7 cellular contexts compared by ENCODE assay signal in genomic region chr16:68310441-68311315, GRCh38. TPM values are rescaled to one million over a fixed set of nuclear protein-coding genes. Genes with fewer than 3 reads are reported as not detected.
A peak's percentile ranks its signal among the peaks of the same experiment; 100 is the strongest.
DNase-seq lines count a peak whose midpoint lies in the region; ATAC-seq, FAIRE-seq and TF ChIP-seq lines count a peak whose summit lies in the region.

Gene PRMT7 (plus strand): TSS chr16:68311019. CDS start chr16:68315980, 4,961 bp downstream.
Gene SLC7A6OS (minus strand): TSS chr16:68310946. CDS start chr16:68310926, 20 bp downstream.

- H3K36me3 ChIP-seq in astrocyte (ENCODE audit: insufficient read depth, low read length) = peaks cover 8% of the 10 kb centered on the region

- no peaks in the 10 kb centered on the region for H3K27me3 ChIP-seq in astrocyte (ENCODE audit: insufficient read depth, low read length)

- peak within 1 kb of the TSS; percentile 93 for H3K9ac ChIP-seq in astrocyte (ENCODE audit: low read length)

- H3K4me3 ChIP-seq in astrocyte (ENCODE audit: insufficient read depth, low read depth, low read length) = peak within 1 kb of the TSS; percentile 92

- no peak for FAIRE-seq in astrocyte (lab: Jason Lieb, UNC)

- no peaks in the 10 kb centered on the region for H3K9me3 Mint-ChIP-seq in astrocyte (ENCODE audit: unreplicated experiment)

- peak within 1 kb of the TSS; percentile 77 for H3K27ac ChIP-seq in astrocyte (ENCODE audit: low read depth, low read length)

- peaks cover 13% of the 10 kb centered on the region for H4K20me1 ChIP-seq in astrocyte (ENCODE audit: insufficient read depth, low read length)

- peaks cover 6% of the 10 kb centered on the region for H3K36me3 Mint-ChIP-seq in astrocyte (ENCODE audit: low read depth, unreplicated experiment)

- H3K4me1 Mint-ChIP-seq in astrocyte (ENCODE audit: low read depth, unreplicated experiment) = peaks cover 10% of the 10 kb centered on the region

- H2AFZ ChIP-seq in astrocyte (ENCODE audit: low read depth, low read length) = peak within 1 kb of the TSS; percentile 95

- no peaks in the 10 kb centered on the region for H3K27me3 Mint-ChIP-seq in astrocyte (ENCODE audit: low read depth, unreplicated experiment)

- peak; percentile 99 for ATAC-seq in GM18511 (IDR thresholded peaks at IDR 0.05; ENCODE audit: unreplicated experiment)
- peak; percentile 92 for ATAC-seq in HG03025 (IDR thresholded peaks at IDR 0.05; ENCODE audit: low FRiP score, unreplicated experiment)

- H3K4me1 ChIP-seq in astrocyte (ENCODE audit: insufficient read depth, low read length) = peaks cover 10% of the 10 kb centered on the region

- peak within 1 kb of the TSS; percentile 89 for H3K4me2 ChIP-seq in astrocyte (ENCODE audit: low read length)

- TF ChIP-seq CTCF in astrocyte (IDR thresholded peaks at IDR 0.05; ENCODE audit: insufficient read depth, low read depth, low read length) = no peak

- H3K27ac Mint-ChIP-seq in astrocyte (ENCODE audit: unreplicated experiment) = peak within 1 kb of the TSS; percentile 82

- no peaks in the 10 kb centered on the region for H3K9me3 ChIP-seq in astrocyte (ENCODE audit: insufficient read depth, low read depth, low read length)

- peaks cover 69% of the 10 kb centered on the region for H3K79me2 ChIP-seq in astrocyte (ENCODE audit: insufficient read depth, low read length)

- peak within 1 kb of the TSS; percentile 97 for H3K4me3 Mint-ChIP-seq in astrocyte (ENCODE audit: unreplicated experiment)

- DNase-seq in NCI-H2029 treated with DMSO at 0.1 percent for 48 hours (lab: John Stamatoyannopoulos, UW) = peak; percentile 34
- peak; percentile 90 for DNase-seq in T-helper 22 cell (ENCODE audit: low read depth)
- DNase-seq in astrocyte (ENCODE audit: low read depth) = peak; percentile 79
- peak; percentile 97 for DNase-seq in hepatic stellate cell (ENCODE audit: low spot score)
- DNase-seq in renal cortical epithelial cell (ENCODE audit: low read depth) = peak; percentile 77

RNA-seq across cellular contexts. Expression of gene PRMT7, which starts in this region (rescaled TPM):
- 36.7 and 41.5 TPM in 2 replicates for total RNA-seq in astrocyte
- total RNA-seq in renal cortical epithelial cell = 21.5 and 49.2 TPM in 2 replicates

RNA-seq across cellular contexts. Expression of gene SLC7A6OS, which starts in this region (rescaled TPM):
- total RNA-seq in astrocyte (12.6 and 16.7 TPM in 2 replicates), renal cortical epithelial cell (10.1 and 12.1 TPM in 2 replicates)

Comparison
In these comparisons a context has a peak if more than half of its experiments do, and no peak if none do; other contexts are left out.
1. Peak in every context shown above with its lines: DNase-seq, ATAC-seq, H3K4me3 ChIP-seq and H3K27ac ChIP-seq.
2. DNase-seq: peak in every context shown above with its lines; median percentile 97 in hepatic stellate cell; 90 in T-helper 22 cell; 79 in astrocyte; 77 in renal cortical epithelial cell; 34 in NCI-H2029 treated with DMSO at 0.1 percent for 48 hours.